16 cellular contexts compared by ENCODE assay signal in the genomic region with DNA sequence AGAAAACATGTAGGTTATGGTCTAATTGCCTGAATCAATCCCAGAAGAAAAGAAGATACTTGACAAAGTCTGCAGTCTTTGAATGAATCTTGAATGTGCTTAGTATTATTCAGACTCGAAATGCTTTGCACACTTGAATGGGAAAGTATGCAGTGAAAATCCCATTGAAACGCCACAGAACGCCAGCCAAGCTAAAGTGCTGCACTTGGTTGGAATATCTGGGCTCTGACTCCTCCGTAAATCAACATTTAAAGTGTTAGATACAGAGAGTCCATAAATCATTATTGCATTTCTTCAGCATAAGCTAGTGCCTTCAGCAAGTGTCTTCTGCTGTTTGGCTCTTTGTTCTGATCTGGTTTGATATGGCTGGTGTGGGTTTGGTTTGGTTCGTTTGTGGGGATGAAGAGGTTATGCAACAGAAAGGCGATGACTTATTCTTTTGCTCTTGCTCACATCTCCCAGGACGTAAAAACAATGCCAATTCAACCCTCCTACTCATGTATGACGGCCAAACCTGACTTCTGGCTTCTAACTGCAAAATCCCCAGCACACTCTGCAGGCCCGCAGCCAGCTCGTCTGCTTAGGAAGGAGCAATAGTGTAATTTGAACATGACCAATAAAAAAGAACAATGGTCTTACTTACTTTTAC.
A peak's percentile ranks its signal among the peaks of the same experiment; 100 is the strongest.
DNase-seq lines count a peak whose midpoint lies in the region; ATAC-seq and TF ChIP-seq lines count a peak whose summit lies in the region.
"Had no signal": no experiment of that assay in that cellular context is flagged by ENCODE, and none has a peak within 500 bp of the region (broad histone marks: within the 10 kb centered on the region; RNA-seq: fewer than 3 reads in every experiment).

No MANE protein-coding gene starts in this region.

- H3F3A ChIP-seq in smooth muscle cell (ENCODE audit: low read depth) = peaks cover 4% of the 10 kb centered on the region

- H2AFZ ChIP-seq in smooth muscle cell (ENCODE audit: low read depth) (no peak overlapping the region), OCI-LY7 (ENCODE audit: low read length) (no peak overlapping the region)

- H3K79me2 ChIP-seq in smooth muscle cell (ENCODE audit: low read depth) (peaks cover 33% of the 10 kb centered on the region), OCI-LY7 (ENCODE audit: insufficient read depth, low read depth, low read length) (no peaks in the 10 kb centered on the region)

- peaks cover 7% of the 10 kb centered on the region for H3K9me3 Mint-ChIP-seq in MCF 10A (ENCODE audit: unreplicated experiment)
- H3K9me3 Mint-ChIP-seq: activated naive CD8-positive, alpha-beta T cell treated with anti-CD3 and anti-CD28 coated beads, Interleukin-2, amount 10 ng/mL, durations not matched to agents 7 days and 5 days; T-helper 2 cell treated with Interferon-gamma antibody and Interleukin-4, amounts not matched to agents 5 μg/mL and 100 μg/mL, for 36 hours had no signal

- H3K27ac ChIP-seq in right cardiac atrium (ENCODE audit: low read length) (no peak overlapping the region), smooth muscle cell (ENCODE audit: low read depth) (peak overlapping the region; percentile 34), OCI-LY7 (ENCODE audit: low read depth, low read length, poor library complexity, severe bottlenecking) (no peak overlapping the region)
- H3K27ac ChIP-seq: upper lobe of left lung had no signal

- no peaks in the 10 kb centered on the region for H3K36me3 Mint-ChIP-seq in MCF 10A (ENCODE audit: insufficient read depth, unreplicated experiment)
- H3K36me3 Mint-ChIP-seq: activated naive CD8-positive, alpha-beta T cell treated with anti-CD3 and anti-CD28 coated beads, Interleukin-2, amount 10 ng/mL, durations not matched to agents 7 days and 5 days had no signal

- H3K4me3 Mint-ChIP-seq in MCF 10A (ENCODE audit: unreplicated experiment) = no peak overlapping the region
- H3K4me3 Mint-ChIP-seq: activated naive CD8-positive, alpha-beta T cell treated with anti-CD3 and anti-CD28 coated beads, Interleukin-2, amount 10 ng/mL, durations not matched to agents 7 days and 5 days; B cell; T-helper 2 cell treated with Interferon-gamma antibody and Interleukin-4, amounts not matched to agents 5 μg/mL and 100 μg/mL, for 36 hours had no signal

- H3K4me1 ChIP-seq in right cardiac atrium (ENCODE audit: control insufficient read depth, insufficient read depth, low read length) (no peaks in the 10 kb centered on the region), smooth muscle cell (ENCODE audit: low read depth) (no peaks in the 10 kb centered on the region), OCI-LY7 (ENCODE audit: insufficient read depth, low read length, poor library complexity, severe bottlenecking) (no peaks in the 10 kb centered on the region)
- H3K4me1 ChIP-seq: upper lobe of left lung had no signal

- 51% methylated on average over 10 of the region's 10 CpGs for WGBS in right cardiac atrium
- 63% methylated on average over 10 of the region's 10 CpGs for WGBS in smooth muscle cell (ENCODE audit: low lambda C conversion rate)

- H3K9ac ChIP-seq in smooth muscle cell (ENCODE audit: low read depth) = no peak overlapping the region

- H3K9me3 ChIP-seq in right cardiac atrium (ENCODE audit: control insufficient read depth, low read length) (no peaks in the 10 kb centered on the region), smooth muscle cell (replicated peaks; ENCODE audit: low read depth) (no peaks in the 10 kb centered on the region), OCI-LY7 (ENCODE audit: low read length) (no peaks in the 10 kb centered on the region)
- H3K9me3 ChIP-seq: upper lobe of left lung had no signal

- POLR2A ChIA-PET in MCF 10A (lab: Yijun Ruan, JAX) = interaction anchor here (0.8 to 1.3 kb wide), 3 partner anchors 17 to 233 kb away, joined by 3 read pairs; no protein-coding TSS in a partner anchor
- POLR2A ChIA-PET in OCI-LY7 (lab: Charles Lee) = interaction anchor here (0.7 kb wide), 2 partner anchors 215 to 1316 kb away, joined by 3 read pairs; no protein-coding TSS in a partner anchor

- CTCF ChIA-PET in MCF 10A (lab: Yijun Ruan, JAX) = interaction anchor here (0.5 to 0.6 kb wide), 2 partner anchors 15 to 91 kb away, joined by 3 to 4 read pairs; no protein-coding TSS in a partner anchor
- CTCF ChIA-PET in OCI-LY7 (lab: Charles Lee; ENCODE audit: unreplicated experiment) = no interaction called here

- intact Hi-C loops in MCF 10A (cut with micrococcal nuclease) (no loop called here), right cardiac atrium (cut with DNase I) (no loop called here), OCI-LY7 (cut with micrococcal nuclease; ENCODE audit: unreplicated experiment) (no loop called here)

- H3K36me3 ChIP-seq in smooth muscle cell (ENCODE audit: low read depth) = no peaks in the 10 kb centered on the region
- H3K36me3 ChIP-seq in OCI-LY7 (ENCODE audit: insufficient read depth, low read length) = no peaks in the 10 kb centered on the region
- H3K36me3 ChIP-seq: upper lobe of left lung had no signal

- H3K4me2 ChIP-seq in smooth muscle cell (no peak overlapping the region), OCI-LY7 (ENCODE audit: low read length) (no peak overlapping the region)

- H3K27me3 Mint-ChIP-seq in MCF 10A (ENCODE audit: insufficient read depth, unreplicated experiment) = no peaks in the 10 kb centered on the region
- H3K27me3 Mint-ChIP-seq: B cell had no signal

- H3K9me2 ChIP-seq in OCI-LY7 (ENCODE audit: insufficient read depth, low read length) = no peaks in the 10 kb centered on the region

- TF ChIP-seq CTCF in MCF 10A (IDR thresholded peaks at IDR 0.05; ENCODE audit: unreplicated experiment) (no peak), smooth muscle cell (IDR thresholded peaks at IDR 0.05; ENCODE audit: borderline replicate concordance, insufficient read depth, poor library complexity, severe bottlenecking) (no peak), OCI-LY7 (conservative IDR thresholded peaks at IDR 0.05; ENCODE audit: low read length) (no peak)

- H3K27me3 ChIP-seq in right cardiac atrium (ENCODE audit: control insufficient read depth, insufficient read depth) = no peaks in the 10 kb centered on the region
- H3K27me3 ChIP-seq in smooth muscle cell (ENCODE audit: low read depth) = no peaks in the 10 kb centered on the region
- H3K27me3 ChIP-seq: upper lobe of left lung had no signal

- peak; percentile 19 for DNase-seq in M059J (ENCODE audit: low read depth)
- peak; percentile 69 for DNase-seq in MCF 10A (ENCODE audit: unreplicated experiment)
- peak; percentile 71 to 93 (median 81) for DNase-seq in right cardiac atrium
- no peak for DNase-seq in smooth muscle cell (lab: John Stamatoyannopoulos, UW; ENCODE audit: unreplicated experiment)
- no peak for DNase-seq in OCI-LY7 (ENCODE audit: low spot score)
- DNase-seq in GM19240 (ENCODE audit: insufficient read length, low spot score) = no peak
- no peak for DNase-seq in stimulated activated naive CD4-positive, alpha-beta T cell (lab: John Stamatoyannopoulos, UW)
- DNase-seq: activated CD4-positive, alpha-beta T cell treated with anti-CD3 and anti-CD28 coated beads for 48 hours; activated naive CD8-positive, alpha-beta T cell treated with anti-CD3 and anti-CD28 coated beads, Interleukin-2, amount 10 ng/mL, durations not matched to agents 7 days and 5 days; activated T-cell treated with anti-CD3 and anti-CD28 coated beads, Interleukin-2, amount 50 U/mL, for 1 hour; MM.1S; NK-92 treated with Interleukin-12 subunit alpha and Interleukin-12 subunit beta, amount 100 ng/mL, for 24 hours; upper lobe of left lung had no signal

- BruUV-seq in MCF 10A (replicated peaks; lab: Mats Ljungman, UMichigan) (no TSS peak), OCI-LY7 (replicated peaks; lab: Mats Ljungman, UMichigan) (no TSS peak)

- H3K4me3 ChIP-seq in right cardiac atrium (ENCODE audit: low read length) = no peak overlapping the region
- no peak overlapping the region for H3K4me3 ChIP-seq in smooth muscle cell
- H3K4me3 ChIP-seq in OCI-LY7 (ENCODE audit: low read depth, low read length, poor library complexity, severe bottlenecking) = no peak overlapping the region
- H3K4me3 ChIP-seq: upper lobe of left lung had no signal

- H4K20me1 ChIP-seq in smooth muscle cell (ENCODE audit: low read depth) (no peaks in the 10 kb centered on the region), OCI-LY7 (ENCODE audit: insufficient read depth, low read length) (no peaks in the 10 kb centered on the region)

- peak; percentile 79 to 92 for ATAC-seq in right cardiac atrium
- ATAC-seq in HG02588 (IDR thresholded peaks at IDR 0.05; ENCODE audit: unreplicated experiment) = no peak

- peaks cover 6% of the 10 kb centered on the region for H3K4me1 Mint-ChIP-seq in MCF 10A (ENCODE audit: insufficient read depth, unreplicated experiment)
- H3K4me1 Mint-ChIP-seq: B cell had no signal

- H3K27ac Mint-ChIP-seq in MCF 10A (ENCODE audit: low read depth, unreplicated experiment) = no peak overlapping the region
- H3K27ac Mint-ChIP-seq: activated naive CD8-positive, alpha-beta T cell treated with anti-CD3 and anti-CD28 coated beads, Interleukin-2, amount 10 ng/mL, durations not matched to agents 7 days and 5 days; B cell; T-helper 2 cell treated with Interferon-gamma antibody and Interleukin-4, amounts not matched to agents 5 μg/mL and 100 μg/mL, for 36 hours had no signal

Comparison
In these comparisons a context has a peak if more than half of its experiments do, and no peak if none do; other contexts are left out.
1. DNase-seq: peak in M059J (single experiment), MCF 10A (single experiment) and right cardiac atrium (3 of 3); none in smooth muscle cell (single experiment), OCI-LY7 (single experiment), GM19240 (single experiment) and stimulated activated naive CD4-positive, alpha-beta T cell (0 of 6).